7 cellular contexts compared by ENCODE assay signal in the genomic region with DNA sequence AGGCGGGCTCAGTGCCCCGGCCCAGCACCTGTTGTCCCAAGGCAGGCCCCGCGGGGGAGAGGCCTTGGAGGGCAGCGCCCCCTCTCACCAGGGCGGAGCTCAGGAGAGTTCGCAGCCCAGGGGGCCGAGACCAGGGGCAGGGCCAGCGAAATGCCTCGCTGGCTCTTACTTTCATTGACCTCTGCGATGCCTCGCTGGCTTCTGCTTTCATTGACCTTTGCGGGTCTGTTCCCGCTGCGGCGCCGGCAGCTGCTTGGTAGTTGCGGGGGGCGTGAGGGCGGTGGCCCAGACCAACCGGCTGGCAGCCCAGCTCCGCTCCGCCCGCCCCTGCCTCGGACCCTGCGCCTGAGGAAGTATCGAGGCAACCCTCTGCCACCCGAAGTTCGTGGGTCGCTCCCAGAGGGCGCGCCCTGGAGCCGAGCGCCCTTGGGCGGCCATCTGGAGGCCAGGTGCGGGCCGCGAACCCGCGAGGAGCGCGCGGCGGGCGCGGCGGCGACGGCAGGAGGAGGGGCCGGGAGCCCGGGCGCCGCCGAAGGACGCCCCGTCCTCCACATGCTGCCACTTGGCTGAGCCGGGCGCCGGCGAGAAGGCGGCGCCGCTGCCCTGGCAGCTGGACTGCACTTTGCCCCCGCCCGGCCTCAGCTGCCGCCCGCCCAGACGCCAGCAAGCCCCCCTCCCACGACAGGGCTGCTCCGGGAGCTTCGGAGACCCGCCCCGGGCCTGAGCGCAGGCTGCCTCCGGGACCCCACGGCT.
A peak's percentile ranks its signal among the peaks of the same experiment; 100 is the strongest.
DNase-seq lines count a peak whose midpoint lies in the region; ATAC-seq, FAIRE-seq and TF ChIP-seq lines count a peak whose summit lies in the region.

No MANE protein-coding gene starts in this region.

- H3K4me2 ChIP-seq in HepG2 (ENCODE audit: low read depth, low read length) = peak overlapping the region; percentile 99

- peak; percentile 95 for TF ChIP-seq CTCF in HepG2 (CRISPR knock-in tag; IDR thresholded peaks at IDR 0.05)

- no peaks in the 10 kb centered on the region for H3K36me3 Mint-ChIP-seq in dendritic cell treated with granulocyte-macrophage colony-stimulating factor and Interleukin-4, amounts not matched to agents 40 ng/mL and 50 ng/mL, for 4 days (ENCODE audit: low read depth)
- H3K36me3 Mint-ChIP-seq in stimulated activated effector memory CD8-positive, alpha-beta T cell treated with anti-CD3 and anti-CD28 coated beads, Interleukin-12 subunit alpha, Interleukin-12 subunit beta, amount 100 ng/mL, for 72 hours = peaks cover 5% of the 10 kb centered on the region

- 0% methylated on average over 35 of the region's 76 CpGs for WGBS in HepG2 (ENCODE audit: low lambda C conversion rate)

- POLR2A ChIA-PET in HepG2 (lab: Yijun Ruan, JAX) = interaction anchor here (0.6 to 2.5 kb wide), 14 partner anchors 9 to 1891 kb away, joined by 3 to 11 read pairs (median 4); a partner anchor contains a TSS

- peak; percentile 86 for ATAC-seq in GM19397 (IDR thresholded peaks at IDR 0.05; ENCODE audit: unreplicated experiment)
- ATAC-seq in HG03439 (IDR thresholded peaks at IDR 0.05; ENCODE audit: unreplicated experiment) = peak; percentile 90
- peak; percentile 94 for ATAC-seq in HepG2
- ATAC-seq in stimulated activated effector memory CD8-positive, alpha-beta T cell treated with anti-CD3 and anti-CD28 coated beads, Interleukin-12 subunit alpha, Interleukin-12 subunit beta, amount 100 ng/mL, for 72 hours = peak; percentile 66

- H3K27ac ChIP-seq in HepG2 (ENCODE audit: extremely low read length, insufficient read depth, low read length) = peak overlapping the region; percentile 64

- no peaks in the 10 kb centered on the region for H4K20me1 ChIP-seq in HepG2 (ENCODE audit: insufficient read depth, low read length)

- 0 out of 2 replicates have a peak, but pooled peaks cover 3% of the 10 kb centered on the region for H3K4me1 ChIP-seq in ES-I3 (ENCODE audit: insufficient read depth, low read length)
- H3K4me1 ChIP-seq in HepG2 (ENCODE audit: insufficient read depth, low read length) = peaks cover 23% of the 10 kb centered on the region

- BruUV-seq in HepG2 (replicated peaks; lab: Mats Ljungman, UMichigan) = no TSS peak

- H3K9me3 Mint-ChIP-seq in dendritic cell treated with granulocyte-macrophage colony-stimulating factor and Interleukin-4, amounts not matched to agents 40 ng/mL and 50 ng/mL, for 4 days = no peaks in the 10 kb centered on the region
- no peaks in the 10 kb centered on the region for H3K9me3 Mint-ChIP-seq in stimulated activated effector memory CD8-positive, alpha-beta T cell treated with anti-CD3 and anti-CD28 coated beads, Interleukin-12 subunit alpha, Interleukin-12 subunit beta, amount 100 ng/mL, for 72 hours

- peak overlapping the region; percentile 63 to 89 (median 77) for H3K4me3 ChIP-seq in HepG2 (replicated peaks in 1 of 3; ENCODE audit: insufficient read depth in 1 of 3, low read depth in 2 of 3, low read length in 3 of 3)

- TF ChIP-seq POLR2A in HepG2 (IDR thresholded peaks at IDR 0.05; ENCODE audit: insufficient read depth in 1 of 2, low read depth in 2 of 2, low read length in 2 of 2) = peak; percentile 31 to 80

- DNase-seq in SHP77 (lab: John Stamatoyannopoulos, UW) = peak; percentile 73 to 82
- peak; percentile 86 for DNase-seq in HepG2 (ENCODE audit: low spot score)
- peak in 1 of 2 donors; percentile 58 for DNase-seq in stimulated activated effector memory CD8-positive, alpha-beta T cell treated with anti-CD3 and anti-CD28 coated beads, Interleukin-12 subunit alpha, Interleukin-12 subunit beta, amount 100 ng/mL, for 72 hours (ENCODE audit: low spot score in 2 of 2)

- FAIRE-seq in HepG2 (lab: Jason Lieb, UNC) = no peak

- H3K27ac Mint-ChIP-seq in dendritic cell treated with granulocyte-macrophage colony-stimulating factor and Interleukin-4, amounts not matched to agents 40 ng/mL and 50 ng/mL, for 4 days = no peak overlapping the region
- no peak overlapping the region for H3K27ac Mint-ChIP-seq in stimulated activated effector memory CD8-positive, alpha-beta T cell treated with anti-CD3 and anti-CD28 coated beads, Interleukin-12 subunit alpha, Interleukin-12 subunit beta, amount 100 ng/mL, for 72 hours

- peak; percentile 92 for TF ChIP-seq RAD21 in HepG2 (CRISPR knock-in tag; IDR thresholded peaks at IDR 0.05)

- H3K36me3 ChIP-seq in ES-I3 (ENCODE audit: insufficient read depth, low read length) (no peaks in the 10 kb centered on the region), HepG2 (replicated peaks in 1 of 2; ENCODE audit: control insufficient read depth in 1 of 2, insufficient read depth in 2 of 2, low read length in 2 of 2) (no peaks in the 10 kb centered on the region)

- no peaks in the 10 kb centered on the region for H3K79me2 ChIP-seq in HepG2 (ENCODE audit: insufficient read depth, low read length)

- H3K27me3 ChIP-seq in HepG2 (ENCODE audit: control insufficient read depth in 1 of 2, insufficient read depth in 2 of 2, low read length in 2 of 2) = no peaks in the 10 kb centered on the region; a peak in 1 of 5 replicates

- H3K4me3 Mint-ChIP-seq in dendritic cell treated with granulocyte-macrophage colony-stimulating factor and Interleukin-4, amounts not matched to agents 40 ng/mL and 50 ng/mL, for 4 days = peak overlapping the region; percentile 67
- peak overlapping the region; percentile 44 for H3K4me3 Mint-ChIP-seq in stimulated activated effector memory CD8-positive, alpha-beta T cell treated with anti-CD3 and anti-CD28 coated beads, Interleukin-12 subunit alpha, Interleukin-12 subunit beta, amount 100 ng/mL, for 72 hours

- no peaks in the 10 kb centered on the region for H3K9me3 ChIP-seq in ES-I3 (ENCODE audit: control insufficient read depth, insufficient read depth, low read length)
- no peaks in the 10 kb centered on the region for H3K9me3 ChIP-seq in HepG2 (ENCODE audit: low read length)

- CTCF ChIA-PET in HepG2 (lab: Yijun Ruan, JAX; ENCODE audit: low intra/inter-chr PET ratio, low total read pairs) = interaction anchor here (1.3 to 2.5 kb wide), 3 partner anchors 59 to 382 kb away, joined by 3 to 20 read pairs (median 7); no protein-coding TSS in a partner anchor

- H2AFZ ChIP-seq in HepG2 (ENCODE audit: low read length) = peak overlapping the region; percentile 37

- intact Hi-C loops in dendritic cell treated with granulocyte-macrophage colony-stimulating factor and Interleukin-4, amounts not matched to agents 40 ng/mL and 50 ng/mL, for 4 days (cut with micrococcal nuclease) = no loop called here
- intact Hi-C loops in HepG2 (cut with micrococcal nuclease; ENCODE audit: unreplicated experiment) = loop anchor here (1.0 to 10.0 kb wide), 4 partner anchors 91 to 332 kb away; a partner anchor contains a TSS

- in situ Hi-C loops in HepG2 (cut with HindIII; ENCODE audit: extremely low pct_ligation_motif_present, low pct_unique_long_range_greater_than_20kb) = no loop called here

- peaks cover 5% of the 10 kb centered on the region for H3K4me1 Mint-ChIP-seq in dendritic cell treated with granulocyte-macrophage colony-stimulating factor and Interleukin-4, amounts not matched to agents 40 ng/mL and 50 ng/mL, for 4 days (ENCODE audit: low read depth)
- no peaks in the 10 kb centered on the region for H3K4me1 Mint-ChIP-seq in stimulated activated effector memory CD8-positive, alpha-beta T cell treated with anti-CD3 and anti-CD28 coated beads, Interleukin-12 subunit alpha, Interleukin-12 subunit beta, amount 100 ng/mL, for 72 hours

- H3K9ac ChIP-seq in ES-I3 (ENCODE audit: low read depth, low read length) (peak overlapping the region; percentile 87), HepG2 (ENCODE audit: insufficient read depth, low read depth, low read length) (peak overlapping the region; percentile 72)

- H3K27me3 Mint-ChIP-seq in dendritic cell treated with granulocyte-macrophage colony-stimulating factor and Interleukin-4, amounts not matched to agents 40 ng/mL and 50 ng/mL, for 4 days = peaks cover 22% of the 10 kb centered on the region

- 0 out of 4 replicates have a peak, but pooled peaks of 1 of the 2 experiments have one; percentile 6 for TF ChIP-seq EP300 in HepG2 (IDR thresholded peaks at IDR 0.05; ENCODE audit: low read depth in 2 of 2, low read length in 2 of 2)
- no peak for TF ChIP-seq EP300 in HepG2 (CRISPR knock-in tag; IDR thresholded peaks at IDR 0.05; ENCODE audit: borderline replicate concordance)

TF ChIP-seq in HepG2, 621 proteins besides CTCF, POLR2A, EP300 and RAD21 (continues in another document):
- TF ChIP-seq ZNF329 (CRISPR knock-in tag; IDR thresholded peaks at IDR 0.05; ENCODE audit: low read depth) (0 out of 2 replicates have a peak, but pooled peaks have one; percentile 23), ZNF292 (CRISPR knock-in tag; IDR thresholded peaks at IDR 0.05; ENCODE audit: borderline replicate concordance, low read depth) (peak; percentile 74), CCDC6 (CRISPR knock-in tag; IDR thresholded peaks at IDR 0.05) (peak; percentile 28; the same call in 1 of the 2 replicates), RXRB (CRISPR knock-in tag; IDR thresholded peaks at IDR 0.05; ENCODE audit: borderline replicate concordance) (peak; percentile 78), MED1 (CRISPR knock-in tag; IDR thresholded peaks at IDR 0.05) (peak; percentile 58), MYC (CRISPR knock-in tag; IDR thresholded peaks at IDR 0.05; ENCODE audit: borderline replicate concordance) (peak; percentile 82), ZFP41 (CRISPR knock-in tag; IDR thresholded peaks at IDR 0.05; ENCODE audit: borderline replicate concordance) (no peak), ZNF660 (CRISPR knock-in tag; IDR thresholded peaks at IDR 0.05; ENCODE audit: borderline replicate concordance, low read depth) (no peak)
- TF ChIP-seq, protein P1, sequence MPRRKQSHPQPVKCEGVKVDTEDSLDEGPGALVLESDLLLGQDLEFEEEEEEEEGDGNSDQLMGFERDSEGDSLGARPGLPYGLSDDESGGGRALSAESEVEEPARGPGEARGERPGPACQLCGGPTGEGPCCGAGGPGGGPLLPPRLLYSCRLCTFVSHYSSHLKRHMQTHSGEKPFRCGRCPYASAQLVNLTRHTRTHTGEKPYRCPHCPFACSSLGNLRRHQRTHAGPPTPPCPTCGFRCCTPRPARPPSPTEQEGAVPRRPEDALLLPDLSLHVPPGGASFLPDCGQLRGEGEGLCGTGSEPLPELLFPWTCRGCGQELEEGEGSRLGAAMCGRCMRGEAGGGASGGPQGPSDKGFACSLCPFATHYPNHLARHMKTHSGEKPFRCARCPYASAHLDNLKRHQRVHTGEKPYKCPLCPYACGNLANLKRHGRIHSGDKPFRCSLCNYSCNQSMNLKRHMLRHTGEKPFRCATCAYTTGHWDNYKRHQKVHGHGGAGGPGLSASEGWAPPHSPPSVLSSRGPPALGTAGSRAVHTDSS (CRISPR knock-in tag; conservative IDR thresholded peaks at IDR 0.05) = no peak
